In the genomic region with DNA sequence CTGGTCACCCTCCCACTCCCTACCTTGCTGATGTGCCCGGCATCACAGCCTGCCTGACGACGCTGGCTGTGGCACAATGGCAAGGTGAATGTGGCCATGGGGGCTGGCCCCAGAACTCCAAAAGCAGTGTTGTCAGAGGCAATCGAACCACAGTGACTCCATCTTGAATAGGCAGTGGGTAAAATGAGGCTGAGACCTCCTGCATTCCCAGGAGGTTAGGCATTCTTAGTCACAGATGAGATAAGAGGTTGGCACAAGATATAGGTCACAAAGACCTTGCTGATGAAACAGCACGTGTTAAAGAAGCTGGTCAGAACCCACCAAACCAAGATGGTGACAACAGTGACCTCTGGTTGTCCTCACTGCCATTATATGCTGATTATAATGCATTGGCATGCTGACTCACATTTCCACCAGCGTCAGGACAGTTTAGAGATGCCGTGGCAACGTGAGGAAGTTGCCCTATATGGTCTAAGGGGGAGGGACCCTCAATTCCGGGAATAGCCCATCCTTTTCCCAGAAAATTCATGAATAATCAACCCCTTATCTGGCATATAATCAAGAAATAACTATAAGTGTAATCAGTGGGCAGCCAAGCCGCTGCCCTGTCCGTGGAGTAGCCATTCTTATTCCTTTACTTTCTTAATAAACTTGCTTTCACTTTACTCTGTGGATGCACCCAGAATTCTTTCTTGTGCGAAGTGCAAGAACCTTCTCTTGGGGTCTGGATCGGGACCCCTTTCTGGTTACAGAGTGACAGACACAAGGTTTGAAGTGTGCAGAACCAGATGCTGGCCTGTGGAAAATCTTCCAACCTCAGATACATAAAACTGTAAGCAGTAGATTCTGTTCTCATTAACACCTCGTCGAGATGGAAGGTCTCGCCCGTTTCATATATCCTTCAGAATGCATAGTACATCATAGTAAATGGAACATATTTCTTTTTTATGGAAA, we compare ENCODE assay signal across 8 cellular contexts. TPM values are rescaled to one million over a fixed set of nuclear protein-coding genes. Genes with fewer than 3 reads are reported as not detected.
DNase-seq lines count a peak whose midpoint lies in the region; ATAC-seq, FAIRE-seq and TF ChIP-seq lines count a peak whose summit lies in the region.

No MANE protein-coding gene starts in this region.

- H3K27ac ChIP-seq in GM12878 (ENCODE audit: control insufficient read depth, insufficient read depth), result no peak overlapping the region
- no peak overlapping the region for H3K27ac ChIP-seq in prostate gland

- no peak overlapping the region for H3K4me2 ChIP-seq in GM12878 (ENCODE audit: control insufficient read depth, insufficient read depth)

- RAD21 ChIA-PET in GM12878 (lab: Charles Lee; ENCODE audit: unreplicated experiment), result no interaction called here

- no peaks in the 10 kb centered on the region for H4K20me1 ChIP-seq in GM12878 (ENCODE audit: control insufficient read depth, insufficient read depth)

- POLR2A ChIA-PET in GM12878 (lab: Charles Lee), result no interaction called here

- H3K79me2 ChIP-seq in GM12878 (ENCODE audit: control insufficient read depth, insufficient read depth, low read length), result no peaks in the 10 kb centered on the region

- H3K27me3 ChIP-seq in GM12878 (replicated peaks in 1 of 2; ENCODE audit: control insufficient read depth in 2 of 2, insufficient read depth in 2 of 2, low read length in 1 of 2), result no peaks in the 10 kb centered on the region; a peak in 1 of 4 replicates
- H3K27me3 ChIP-seq in prostate gland (replicated peaks; ENCODE audit: insufficient read depth), result no peaks in the 10 kb centered on the region

- TF ChIP-seq EP300 in GM12878 (IDR thresholded peaks at IDR 0.05; ENCODE audit: borderline replicate concordance in 1 of 2, control insufficient read depth in 1 of 2, low read depth in 2 of 2, low read length in 2 of 2), result no peak

- SMC1A ChIA-PET in GM12878 (lab: Charles Lee; ENCODE audit: uncharacterized antibody, unreplicated experiment), result no interaction called here

- H3K4me1 ChIP-seq in GM12878 (ENCODE audit: control insufficient read depth, insufficient read depth, low read length), result no peaks in the 10 kb centered on the region
- no peaks in the 10 kb centered on the region for H3K4me1 ChIP-seq in prostate gland (replicated peaks)

- peak; percentile 49; the same call in 2 of the 3 replicates for ATAC-seq in GM12878
- no peak for ATAC-seq in HG03097 (IDR thresholded peaks at IDR 0.05; ENCODE audit: low FRiP score, unreplicated experiment)

- H2AFZ ChIP-seq in GM12878 (ENCODE audit: control insufficient read depth, low read depth, low read length), result no peak overlapping the region

- in situ Hi-C loops in GM12878 (cut with MboI), result no loop called here

- TF ChIP-seq CTCF in GM12878 (IDR thresholded peaks at IDR 0.05 in 2 of 3, conservative IDR thresholded peaks at IDR 0.05 in 1 of 3; ENCODE audit: control insufficient read depth in 2 of 3, extremely low read depth in 1 of 3, insufficient read depth in 1 of 3, low read depth in 3 of 3, low read length in 3 of 3), result no peak
- TF ChIP-seq CTCF in prostate gland (IDR thresholded peaks at IDR 0.05), result no peak

- no peak for FAIRE-seq in GM12878 (lab: Jason Lieb, UNC)

- DNase-seq in Daoy (ENCODE audit: low read depth) (peak; percentile 64), MV-4-11 (lab: John Stamatoyannopoulos, UW) (peak; percentile 93), GM12878 (ENCODE audit: low read depth, low spot score) (no peak), pons (ENCODE audit: low spot score) (peak; percentile 28), mucosa of gallbladder (ENCODE audit: low spot score) (no peak), Kasumi-1 (lab: John Stamatoyannopoulos, UW) (no peak), prostate gland (ENCODE audit: low spot score) (no peak)

- WGBS in GM12878 (ENCODE audit: insufficient coverage, insufficient replicate concordance, low lambda C conversion rate, missing lambda C conversion rate), result 42% methylated on average over 17 of the region's 17 CpGs
- WGBS in prostate gland, result 83% methylated on average over 17 of the region's 17 CpGs

- no peaks in the 10 kb centered on the region for H3K9me3 ChIP-seq in GM12878 (replicated peaks; ENCODE audit: control insufficient read depth, insufficient read depth, low read length)
- no peaks in the 10 kb centered on the region for H3K9me3 ChIP-seq in prostate gland

- H3K36me3 ChIP-seq in GM12878 (ENCODE audit: control insufficient read depth in 2 of 2, insufficient read depth in 2 of 2, low read length in 1 of 2), result no peaks in the 10 kb centered on the region
- no peaks in the 10 kb centered on the region for H3K36me3 ChIP-seq in prostate gland

- CTCF ChIA-PET in GM12878 (lab: Yijun Ruan, JAX), result no interaction called here

- no peak overlapping the region for H3K9ac ChIP-seq in GM12878 (ENCODE audit: control insufficient read depth, insufficient read depth, low read length)

- no peak for TF ChIP-seq RAD21 in GM12878 (IDR thresholded peaks at IDR 0.05; ENCODE audit: insufficient read depth, low read depth, low read length)

- BruUV-seq in GM12878 (replicated peaks; lab: Mats Ljungman, UMichigan), result no TSS peak

- H3K4me3 ChIP-seq in GM12878 (no peak overlapping the region), prostate gland (no peak overlapping the region)

- intact Hi-C loops in GM12878 (cut with micrococcal nuclease; ENCODE audit: unreplicated experiment) (no loop called here), prostate gland (cut with DNase I) (no loop called here)

- TF ChIP-seq POLR2A in GM12878 (IDR thresholded peaks at IDR 0.05; ENCODE audit: low read depth, low read length), result no peak
- TF ChIP-seq POLR2A in prostate gland (IDR thresholded peaks at IDR 0.05), result no peak

TF ChIP-seq in GM12878, 131 proteins besides CTCF, POLR2A, EP300 and RAD21 (continues in another document):
- TF ChIP-seq, protein P1, sequence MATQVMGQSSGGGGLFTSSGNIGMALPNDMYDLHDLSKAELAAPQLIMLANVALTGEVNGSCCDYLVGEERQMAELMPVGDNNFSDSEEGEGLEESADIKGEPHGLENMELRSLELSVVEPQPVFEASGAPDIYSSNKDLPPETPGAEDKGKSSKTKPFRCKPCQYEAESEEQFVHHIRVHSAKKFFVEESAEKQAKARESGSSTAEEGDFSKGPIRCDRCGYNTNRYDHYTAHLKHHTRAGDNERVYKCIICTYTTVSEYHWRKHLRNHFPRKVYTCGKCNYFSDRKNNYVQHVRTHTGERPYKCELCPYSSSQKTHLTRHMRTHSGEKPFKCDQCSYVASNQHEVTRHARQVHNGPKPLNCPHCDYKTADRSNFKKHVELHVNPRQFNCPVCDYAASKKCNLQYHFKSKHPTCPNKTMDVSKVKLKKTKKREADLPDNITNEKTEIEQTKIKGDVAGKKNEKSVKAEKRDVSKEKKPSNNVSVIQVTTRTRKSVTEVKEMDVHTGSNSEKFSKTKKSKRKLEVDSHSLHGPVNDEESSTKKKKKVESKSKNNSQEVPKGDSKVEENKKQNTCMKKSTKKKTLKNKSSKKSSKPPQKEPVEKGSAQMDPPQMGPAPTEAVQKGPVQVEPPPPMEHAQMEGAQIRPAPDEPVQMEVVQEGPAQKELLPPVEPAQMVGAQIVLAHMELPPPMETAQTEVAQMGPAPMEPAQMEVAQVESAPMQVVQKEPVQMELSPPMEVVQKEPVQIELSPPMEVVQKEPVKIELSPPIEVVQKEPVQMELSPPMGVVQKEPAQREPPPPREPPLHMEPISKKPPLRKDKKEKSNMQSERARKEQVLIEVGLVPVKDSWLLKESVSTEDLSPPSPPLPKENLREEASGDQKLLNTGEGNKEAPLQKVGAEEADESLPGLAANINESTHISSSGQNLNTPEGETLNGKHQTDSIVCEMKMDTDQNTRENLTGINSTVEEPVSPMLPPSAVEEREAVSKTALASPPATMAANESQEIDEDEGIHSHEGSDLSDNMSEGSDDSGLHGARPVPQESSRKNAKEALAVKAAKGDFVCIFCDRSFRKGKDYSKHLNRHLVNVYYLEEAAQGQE (IDR thresholded peaks at IDR 0.05; ENCODE audit: low read depth, low read length), result no peak
- TF ChIP-seq LARP7 (IDR thresholded peaks at IDR 0.05), result no peak

RNA-seq across cellular contexts. Expression of a gene that starts 26.8 kb away (rescaled TPM):
- not detected in 2 replicates for total RNA-seq in Daoy (2014; rRNA removed; shearing (Covaris generic))
- total RNA-seq in GM12878 (2013; cell fraction: nucleolus; rRNA removed), result not detected in 2 replicates
- total RNA-seq in GM12878 (2014; rRNA removed) (not detected in 2 replicates), GM12878 (2014; rRNA removed; fragmentation: Illumina TruSeq; extraction: Trizol) (not detected in 2 replicates), GM12878 (2021) (not detected in 2 replicates), mucosa of gallbladder (not detected), prostate gland (not detected)
- polyA plus RNA-seq in GM12878 (2011; ENCODE audit: low read depth), result not detected
- polyA plus RNA-seq in GM12878 (2011; rRNA removed) (not detected in 2 replicates), GM12878 (2014; fragmentation: Illumina TruSeq; extraction: Trizol) (not detected in 2 replicates), GM12878 (2014; fragmentation: Nextera tagmentation; extraction: Ambion mirVana) (not detected), GM12878 (2014; rRNA removed) (not detected in 2 replicates), GM12878 (2016; fragmentation: Nextera tagmentation; extraction: Ambion mirVana) (not detected)
- not detected in 2 replicates for polyA plus RNA-seq in GM12878 (2011; cell fraction: cytosol; rRNA removed)
- polyA plus RNA-seq in GM12878 (2011; cell fraction: nucleus; rRNA removed), result not detected in 2 replicates
- not detected in 2 replicates for polyA plus RNA-seq in GM12878 (2012)
- not detected in 2 replicates for polyA minus RNA-seq in GM12878 (2011; rRNA and poly(A)+ RNA removed)
- polyA minus RNA-seq in GM12878 (2011; cell fraction: cytosol; rRNA and poly(A)+ RNA removed), result not detected in 2 replicates
- not detected in 2 replicates for polyA minus RNA-seq in GM12878 (2011; cell fraction: nucleus; rRNA and poly(A)+ RNA removed)

RNA-seq across cellular contexts. Expression of a gene that starts 28.9 kb away (rescaled TPM):
- total RNA-seq in Daoy (2014; rRNA removed; shearing (Covaris generic)), result not detected in 2 replicates
- not detected in 2 replicates for total RNA-seq in GM12878 (2013; cell fraction: nucleolus; rRNA removed)
- not detected in 2 replicates for total RNA-seq in GM12878 (2014; rRNA removed)
- not detected in 2 replicates for total RNA-seq in GM12878 (2014; rRNA removed; fragmentation: Illumina TruSeq; extraction: Trizol)
- total RNA-seq in GM12878 (2021), result not detected in 2 replicates
- polyA plus RNA-seq in GM12878 (2011; ENCODE audit: low read depth), result not detected
- not detected in 2 replicates for polyA plus RNA-seq in GM12878 (2011; rRNA removed)
- not detected in 2 replicates for polyA plus RNA-seq in GM12878 (2011; cell fraction: cytosol; rRNA removed)
- not detected in 2 replicates for polyA plus RNA-seq in GM12878 (2011; cell fraction: nucleus; rRNA removed)
- not detected in 2 replicates for polyA plus RNA-seq in GM12878 (2012)
- not detected in 2 replicates for polyA plus RNA-seq in GM12878 (2014; fragmentation: Illumina TruSeq; extraction: Trizol)
- polyA plus RNA-seq in GM12878 (2014; fragmentation: Nextera tagmentation; extraction: Ambion mirVana), result not detected
- polyA plus RNA-seq in GM12878 (2014; rRNA removed), result not detected in 2 replicates
- not detected for polyA plus RNA-seq in GM12878 (2016; fragmentation: Nextera tagmentation; extraction: Ambion mirVana)
- polyA minus RNA-seq in GM12878 (2011; rRNA and poly(A)+ RNA removed), result not detected in 2 replicates
- not detected in 2 replicates for polyA minus RNA-seq in GM12878 (2011; cell fraction: cytosol; rRNA and poly(A)+ RNA removed)
- polyA minus RNA-seq in GM12878 (2011; cell fraction: nucleus; rRNA and poly(A)+ RNA removed), result not detected in 2 replicates
- total RNA-seq in mucosa of gallbladder, result not detected
- total RNA-seq in prostate gland, result not detected

Comparison
In these comparisons a context has a peak if more than half of its experiments do, and no peak if none do; other contexts are left out.
1. DNase-seq: peak in Daoy (single experiment), MV-4-11 (single experiment) and pons (single experiment); none in GM12878 (single experiment), mucosa of gallbladder (single experiment), Kasumi-1 (0 of 2) and prostate gland (single experiment).